13 cellular contexts compared by ENCODE assay signal in the genomic region with DNA sequence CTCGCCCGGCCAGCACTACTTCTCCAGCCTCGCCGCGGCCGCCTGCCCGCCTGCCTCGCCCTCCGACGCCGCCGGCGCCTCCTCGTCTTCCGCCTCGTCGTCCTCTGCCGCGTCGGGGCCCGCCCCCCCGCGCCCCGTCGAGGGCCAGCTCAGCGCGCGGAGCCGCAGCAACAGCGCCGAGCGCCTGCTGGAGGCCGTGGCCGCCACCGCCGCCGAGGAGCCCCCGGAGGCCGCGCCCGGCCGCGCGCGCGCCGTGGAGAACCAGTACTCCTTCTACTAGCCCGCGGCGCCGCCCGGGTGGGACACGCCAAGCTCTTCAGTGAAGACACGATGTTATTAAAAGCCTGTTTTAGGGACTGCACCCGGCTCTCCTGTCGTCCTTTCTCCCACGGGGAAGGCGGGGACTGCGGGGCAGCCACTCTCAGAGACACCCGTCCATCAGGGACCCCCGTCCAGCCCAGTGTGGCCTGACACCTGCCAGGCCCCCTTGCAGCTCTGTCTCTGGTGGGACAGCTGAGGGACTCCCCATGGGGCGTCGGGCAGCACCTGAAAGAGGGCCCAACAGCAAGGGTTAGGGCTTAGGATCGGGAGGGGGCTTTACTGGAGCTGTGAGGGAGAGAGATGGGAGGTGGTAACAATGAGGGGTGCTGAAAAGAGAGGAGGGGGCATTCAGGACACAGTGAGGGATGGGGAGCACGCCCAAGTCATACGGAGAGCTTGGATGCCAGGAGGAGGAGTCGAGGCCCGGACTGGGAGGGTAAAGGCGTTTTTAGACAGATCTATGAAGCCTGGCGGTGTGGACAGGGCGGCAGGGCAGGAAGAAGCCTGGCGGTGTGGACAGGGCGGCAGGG. TPM values are rescaled to one million over a fixed set of nuclear protein-coding genes. Genes with fewer than 3 reads are reported as not detected.
DNase-seq lines count a peak whose midpoint lies in the region; ATAC-seq and TF ChIP-seq lines count a peak whose summit lies in the region.
"Had no signal": no experiment of that assay in that cellular context is flagged by ENCODE, and none has a peak within 500 bp of the region (broad histone marks: within the 10 kb centered on the region; RNA-seq: fewer than 3 reads in every experiment).

No MANE protein-coding gene starts in this region.

- intact Hi-C loops in body of pancreas (cut with DNase I), result no loop called here

- no peak for TF ChIP-seq POLR2A in body of pancreas (IDR thresholded peaks at IDR 0.05)

- TF ChIP-seq CTCF in body of pancreas (IDR thresholded peaks at IDR 0.05), result no peak
- no peak for TF ChIP-seq CTCF in WERI-Rb-1 (IDR thresholded peaks at IDR 0.05; ENCODE audit: low read depth, low read length)

- H3K36me3 ChIP-seq in ES-I3 (ENCODE audit: insufficient read depth, low read length), result no peaks in the 10 kb centered on the region
- H3K36me3 ChIP-seq in body of pancreas (replicated peaks in 1 of 2; ENCODE audit: insufficient read depth in 1 of 2, low read depth in 2 of 2), result no peaks in the 10 kb centered on the region
- H3K36me3 ChIP-seq in WERI-Rb-1, result peaks cover 17% of the 10 kb centered on the region

- H3K27ac ChIP-seq in body of pancreas (peak overlapping the region in 2 of 4 donors; percentile 19 to 41), WERI-Rb-1 (no peak overlapping the region)
- H3K27ac ChIP-seq: tibial nerve had no signal

- H3K4me3 ChIP-seq in body of pancreas (no peak overlapping the region), WERI-Rb-1 (ENCODE audit: low read depth, low read length) (no peak overlapping the region)
- H3K4me3 ChIP-seq: tibial nerve had no signal

- H3K4me1 ChIP-seq in ES-I3 (ENCODE audit: insufficient read depth, low read length), result peaks cover 8% of the 10 kb centered on the region; the same call in 1 of the 2 replicates
- no peaks in the 10 kb centered on the region for H3K4me1 ChIP-seq in body of pancreas

- H3K27me3 ChIP-seq in body of pancreas, result no peaks in the 10 kb centered on the region
- no peaks in the 10 kb centered on the region for H3K27me3 ChIP-seq in WERI-Rb-1 (ENCODE audit: insufficient read depth, low read depth, severe bottlenecking)

- peak; percentile 1 for DNase-seq in AG08395 (ENCODE audit: low spot score)
- no peak for DNase-seq in body of pancreas
- peak; percentile 43 for DNase-seq in left lobe of liver (ENCODE audit: low spot score)
- DNase-seq in NCI-H1930 (lab: John Stamatoyannopoulos, UW), result no peak
- no peak for DNase-seq in WERI-Rb-1
- no peak for DNase-seq in NCI-H128 (lab: John Stamatoyannopoulos, UW; ENCODE audit: unreplicated experiment)
- DNase-seq: amniotic stem cell, COR-L47, NCI-H1105, PC-3 had no signal

- 30 to 66% methylated on average over 12 to 69 of the region's 73 CpGs for WGBS in body of pancreas, 2 donors

- ATAC-seq in body of pancreas (peak; percentile 25), left lobe of liver (peak; percentile 41), HG02623 (IDR thresholded peaks at IDR 0.05; ENCODE audit: unreplicated experiment) (no peak)
- ATAC-seq: PC-3 had no signal

- peak overlapping the region; percentile 16; the same call in 1 of the 2 replicates for H3K9ac ChIP-seq in ES-I3 (ENCODE audit: low read depth, low read length)

- H3K9me3 ChIP-seq in ES-I3 (ENCODE audit: control insufficient read depth, insufficient read depth, low read length), result no peaks in the 10 kb centered on the region
- no peaks in the 10 kb centered on the region for H3K9me3 ChIP-seq in body of pancreas
- H3K9me3 ChIP-seq in WERI-Rb-1 (ENCODE audit: severe bottlenecking), result no peaks in the 10 kb centered on the region
- H3K9me3 ChIP-seq: tibial nerve had no signal

RNA-seq across cellular contexts. Expression of a gene that starts 34.7 kb away (rescaled TPM):
- total RNA-seq in body of pancreas (not detected), left lobe of liver (not detected)
- total RNA-seq: PC-3, tibial nerve had no signal

RNA-seq across cellular contexts. Expression of a gene that starts 34.9 kb away (rescaled TPM):
- total RNA-seq in body of pancreas (1 to 10 TPM; 1.0 to 6.3 TPM), left lobe of liver (3.0 TPM)

Comparison
In these comparisons a context has a peak if more than half of its experiments do, and no peak if none do; other contexts are left out.
1. DNase-seq: peak in AG08395 (single experiment) and left lobe of liver (single experiment); none in body of pancreas (0 of 4), NCI-H1930 (0 of 2), WERI-Rb-1 (single experiment) and NCI-H128 (single experiment).